ENCODE assay signal across 5 cellular contexts in the genomic region with DNA sequence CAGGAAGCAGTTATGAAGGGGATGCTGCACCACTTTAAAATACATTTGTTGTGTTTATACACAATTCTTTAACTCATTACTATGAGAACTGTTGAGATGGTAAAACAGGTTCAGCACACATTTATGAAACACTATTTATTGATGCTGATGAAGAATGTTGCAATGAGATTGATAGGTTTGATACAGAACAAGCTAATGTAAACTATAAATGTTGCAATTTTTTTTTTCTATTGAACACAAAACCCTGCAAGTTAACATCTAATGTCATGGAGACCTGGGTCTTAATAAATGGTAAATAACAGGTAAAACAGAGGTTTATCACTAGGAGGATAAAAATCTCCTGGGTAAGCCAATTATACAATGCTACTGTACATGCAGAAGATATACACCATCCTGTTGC.
"Had no signal": no experiment of that assay in that cellular context is flagged by ENCODE, and none has a peak within 500 bp of the region (broad histone marks: within the 10 kb centered on the region; RNA-seq: fewer than 3 reads in every experiment).

No MANE protein-coding gene starts in this region.

- ATAC-seq: K562 had no signal

- FAIRE-seq: HTR-8/SVneo, K562 had no signal

- DNase-seq: IMR-90, KBM-7 had no signal

- H3K27ac ChIP-seq: HL-60 had no signal

- H3K4me3 ChIP-seq: K562 had no signal
